1 cellular context compared by ENCODE assay signal in genomic region chr1:145891587-145892485, GRCh38.
TF ChIP-seq lines count a peak whose summit lies in the region.

No MANE protein-coding gene starts in this region.

TF ChIP-seq in HepG2, 621 proteins besides CTCF, POLR2A, EP300 and RAD21 (continued from another document and continues in another):
- TF ChIP-seq PATZ1 (CRISPR knock-in tag; IDR thresholded peaks at IDR 0.05) = peak; percentile 76
- TF ChIP-seq ATF5 (CRISPR knock-in tag; IDR thresholded peaks at IDR 0.05; ENCODE audit: low read depth) = no peak
- TF ChIP-seq NR1H2 (CRISPR knock-in tag; IDR thresholded peaks at IDR 0.05; ENCODE audit: borderline replicate concordance, low read depth) = no peak
- TF ChIP-seq ZNF562 (CRISPR knock-in tag; IDR thresholded peaks at IDR 0.05; ENCODE audit: borderline replicate concordance) = no peak
- no peak for TF ChIP-seq ZIK1 (CRISPR knock-in tag; IDR thresholded peaks at IDR 0.05; ENCODE audit: borderline replicate concordance, low read depth)
- TF ChIP-seq REPIN1 (CRISPR knock-in tag; IDR thresholded peaks at IDR 0.05; ENCODE audit: borderline replicate concordance, low read depth) = peak; percentile 83; the same call in 1 of the 2 replicates
- TF ChIP-seq ZNF24 (IDR thresholded peaks at IDR 0.05) = no peak
- TF ChIP-seq NFIB (CRISPR knock-in tag; IDR thresholded peaks at IDR 0.05; ENCODE audit: borderline replicate concordance) = no peak
- TF ChIP-seq KMT2A (CRISPR knock-in tag; IDR thresholded peaks at IDR 0.05) = no peak
- TF ChIP-seq JUN (CRISPR knock-in tag; IDR thresholded peaks at IDR 0.05) = peak; percentile 51; the same call in 1 of the 2 replicates
- TF ChIP-seq KLF15 (CRISPR knock-in tag; IDR thresholded peaks at IDR 0.05; ENCODE audit: borderline replicate concordance) = no peak
- TF ChIP-seq CSRNP1 (CRISPR knock-in tag; IDR thresholded peaks at IDR 0.05) = peak; percentile 37; the same call in 1 of the 2 replicates
- no peak for TF ChIP-seq ZNF180 (CRISPR knock-in tag; IDR thresholded peaks at IDR 0.05; ENCODE audit: borderline replicate concordance, low read depth)
- no peak; the same call in 1 of the 2 replicates for TF ChIP-seq HMGXB3 (CRISPR knock-in tag; IDR thresholded peaks at IDR 0.05; ENCODE audit: borderline replicate concordance)
- TF ChIP-seq MAFF (IDR thresholded peaks at IDR 0.05; ENCODE audit: low read depth, low read length) = 0 out of 2 replicates have a peak, but pooled peaks have one; percentile 25
- TF ChIP-seq SOX6 (IDR thresholded peaks at IDR 0.05) = no peak
- TF ChIP-seq SOX6 (CRISPR knock-in tag; IDR thresholded peaks at IDR 0.05) = peak; percentile 81
- no peak for TF ChIP-seq NR3C1 (CRISPR knock-in tag; IDR thresholded peaks at IDR 0.05)
- TF ChIP-seq MAF1 (CRISPR knock-in tag; IDR thresholded peaks at IDR 0.05; ENCODE audit: borderline replicate concordance) = no peak
- peak; percentile 57; the same call in 1 of the 2 replicates for TF ChIP-seq YEATS4 (CRISPR knock-in tag; IDR thresholded peaks at IDR 0.05; ENCODE audit: borderline replicate concordance)
- peak; percentile 89; the same call in 1 of the 2 replicates for TF ChIP-seq FOXO1 (CRISPR knock-in tag; IDR thresholded peaks at IDR 0.05)
- TF ChIP-seq NFYC (CRISPR knock-in tag; IDR thresholded peaks at IDR 0.05) = peak; percentile 33; the same call in 1 of the 2 replicates
- peak; percentile 32; the same call in 1 of the 2 replicates for TF ChIP-seq SAFB2 (CRISPR knock-in tag; IDR thresholded peaks at IDR 0.05; ENCODE audit: borderline replicate concordance, low read depth)
- TF ChIP-seq ZNF326 (CRISPR knock-in tag; IDR thresholded peaks at IDR 0.05; ENCODE audit: borderline replicate concordance) = no peak
- TF ChIP-seq FOXP4 (CRISPR knock-in tag; IDR thresholded peaks at IDR 0.05) = peak; percentile 83
- TF ChIP-seq HNRNPL (IDR thresholded peaks at IDR 0.05; ENCODE audit: low read depth, low read length) = no peak
- no peak for TF ChIP-seq KLF6 (CRISPR knock-in tag; IDR thresholded peaks at IDR 0.05)
- TF ChIP-seq ZNF362 (CRISPR knock-in tag; IDR thresholded peaks at IDR 0.05; ENCODE audit: borderline replicate concordance) = no peak
- no peak for TF ChIP-seq GLI4 (CRISPR knock-in tag; IDR thresholded peaks at IDR 0.05; ENCODE audit: borderline replicate concordance)
- no peak for TF ChIP-seq MNT (IDR thresholded peaks at IDR 0.05)
- 0 out of 2 replicates have a peak, but pooled peaks have one; percentile 58 for TF ChIP-seq ZNF567 (CRISPR knock-in tag; IDR thresholded peaks at IDR 0.05; ENCODE audit: borderline replicate concordance)
- TF ChIP-seq ZNF292 (CRISPR knock-in tag; IDR thresholded peaks at IDR 0.05; ENCODE audit: borderline replicate concordance, low read depth) = no peak
- no peak for TF ChIP-seq ETS1 (CRISPR knock-in tag; IDR thresholded peaks at IDR 0.05)
- TF ChIP-seq ZNF160 (CRISPR knock-in tag; IDR thresholded peaks at IDR 0.05) = 0 out of 2 replicates have a peak, but pooled peaks have one; percentile 48
- TF ChIP-seq FIP1L1 (IDR thresholded peaks at IDR 0.05; ENCODE audit: borderline replicate concordance, insufficient read depth, low read depth, low read length) = no peak
- peak; percentile 51 for TF ChIP-seq HNF4A (CRISPR knock-in tag; IDR thresholded peaks at IDR 0.05)
- TF ChIP-seq ARID4A (CRISPR knock-in tag; IDR thresholded peaks at IDR 0.05; ENCODE audit: borderline replicate concordance) = no peak; the same call in 1 of the 2 replicates
- TF ChIP-seq ZNF530 (CRISPR knock-in tag; IDR thresholded peaks at IDR 0.05; ENCODE audit: low read depth) = no peak
- TF ChIP-seq ONECUT2 (CRISPR knock-in tag; IDR thresholded peaks at IDR 0.05) = no peak
